10 cellular contexts compared by ENCODE assay signal in the genomic region with DNA sequence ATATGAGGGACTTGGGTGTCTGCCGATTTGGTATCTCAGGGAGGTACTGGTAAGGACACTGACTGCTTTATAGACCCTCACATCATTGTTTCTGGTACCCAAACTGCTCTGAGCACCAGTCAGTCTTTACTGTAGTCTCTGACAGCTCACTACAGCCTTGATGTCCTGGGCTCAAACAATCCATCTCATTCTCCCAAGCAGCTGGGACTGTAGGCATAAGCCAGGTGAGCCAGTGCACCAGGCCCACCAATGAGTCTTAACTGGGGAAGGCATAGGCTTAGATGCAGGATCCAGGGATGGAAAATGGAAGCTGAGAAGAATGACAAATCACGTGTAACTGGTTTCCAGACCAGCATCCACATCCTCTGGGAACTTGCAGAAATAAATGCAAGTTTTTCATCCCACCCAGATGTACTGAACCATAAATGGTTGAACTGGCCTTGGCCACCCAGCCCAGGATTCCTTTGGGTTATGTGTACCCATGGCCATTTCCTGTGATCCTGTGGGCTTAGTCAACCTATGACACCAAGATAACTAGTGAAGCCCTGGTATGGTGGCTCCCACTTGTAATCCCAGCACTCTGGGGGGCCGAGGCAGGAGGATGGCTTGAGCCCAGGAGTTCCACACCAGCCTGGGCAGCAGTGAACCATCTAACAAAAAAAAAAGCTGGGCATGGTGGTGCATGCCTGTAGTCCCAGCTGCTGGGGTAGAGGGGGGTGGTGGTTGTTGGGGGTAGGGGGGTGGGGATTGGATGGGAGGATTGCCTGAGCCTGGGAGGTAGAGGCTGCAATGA. TPM values are rescaled to one million over a fixed set of nuclear protein-coding genes. Genes with fewer than 3 reads are reported as not detected.
DNase-seq lines count a peak whose midpoint lies in the region; ATAC-seq, FAIRE-seq and TF ChIP-seq lines count a peak whose summit lies in the region.
"Had no signal": no experiment of that assay in that cellular context is flagged by ENCODE, and none has a peak within 500 bp of the region (broad histone marks: within the 10 kb centered on the region; RNA-seq: fewer than 3 reads in every experiment).

No MANE protein-coding gene starts in this region.

- ATAC-seq in HCT116 (peak; percentile 15; the same call in 1 of the 2 replicates), HepG2 (peak; percentile 9), GM18858 (IDR thresholded peaks at IDR 0.05; ENCODE audit: unreplicated experiment) (no peak), GM18520 (IDR thresholded peaks at IDR 0.05; ENCODE audit: unreplicated experiment) (no peak), HG02678 (IDR thresholded peaks at IDR 0.05; ENCODE audit: unreplicated experiment) (no peak)

- H3K4me3 ChIP-seq in HCT116 (replicated peaks in 1 of 2; ENCODE audit: low read depth in 1 of 2, low read length in 2 of 2) (no peak overlapping the region), HepG2 (replicated peaks in 1 of 3; ENCODE audit: insufficient read depth in 1 of 3, low read depth in 2 of 3, low read length in 3 of 3) (no peak overlapping the region)

- RAD21 ChIA-PET in HCT116 (lab: Charles Lee; ENCODE audit: low non-redundant PET in 1 of 2, low total read pairs in 2 of 2, uncharacterized antibody in 2 of 2, unreplicated experiment in 2 of 2), result no interaction called here

- H3K4me1 ChIP-seq in HCT116 (ENCODE audit: control insufficient read depth in 1 of 2, insufficient read depth in 2 of 2, low read length in 2 of 2) (peaks cover 6 to 57% of the 10 kb centered on the region in 2 experiments), HepG2 (ENCODE audit: insufficient read depth, low read length) (peaks cover 56% of the 10 kb centered on the region)

- H3K79me2 ChIP-seq in HCT116 (ENCODE audit: insufficient read depth, low read length) (peaks cover 44% of the 10 kb centered on the region), HepG2 (ENCODE audit: insufficient read depth, low read length) (peaks cover 29% of the 10 kb centered on the region)

- POLR2A ChIA-PET in HCT116 (lab: Charles Lee), result interaction anchor here (1.4 to 1.5 kb wide), 2 partner anchors 10 to 14 kb away, joined by 4 read pairs; no protein-coding TSS in a partner anchor
- POLR2A ChIA-PET in HepG2 (lab: Yijun Ruan, JAX), result interaction anchor here (0.5 to 2.5 kb wide), 7 partner anchors 9 to 180 kb away, joined by 3 to 9 read pairs (median 4); a partner anchor contains a TSS

- H3K27ac Mint-ChIP-seq in activated T-helper 1 cell treated with anti-CD3 and anti-CD28 coated beads, Interleukin-12 subunit alpha, Interleukin-12 subunit beta, Interleukin-2, Interleukin-4 antibody, amounts not matched to agents 30 ng/mL and 10 ng/mL and 1 ng/mL, durations not matched to agents 14 hours and 24 hours and 36 hours, result no peak overlapping the region

- no peaks in the 10 kb centered on the region for H3K9me2 ChIP-seq in HCT116 (ENCODE audit: insufficient read depth)

- H2AFZ ChIP-seq in HCT116 (ENCODE audit: low read depth, low read length, poor library complexity, severe bottlenecking), result no peak overlapping the region
- no peak overlapping the region for H2AFZ ChIP-seq in HepG2 (ENCODE audit: low read length)

- peak overlapping the region; percentile 33 for H3K4me3 Mint-ChIP-seq in activated T-helper 1 cell treated with anti-CD3 and anti-CD28 coated beads, Interleukin-12 subunit alpha, Interleukin-12 subunit beta, Interleukin-2, Interleukin-4 antibody, amounts not matched to agents 30 ng/mL and 10 ng/mL and 1 ng/mL, durations not matched to agents 14 hours and 24 hours and 36 hours

- BruUV-seq in HCT116 (replicated peaks; lab: Mats Ljungman, UMichigan) (no TSS peak), HepG2 (replicated peaks; lab: Mats Ljungman, UMichigan) (no TSS peak)

- DNase-seq in DMS 273 (lab: John Stamatoyannopoulos, UW; ENCODE audit: unreplicated experiment) (peak; percentile 78), HCT116 (ENCODE audit: low read depth, low spot score) (no peak), HepG2 (ENCODE audit: low spot score) (no peak), COLO668 (lab: John Stamatoyannopoulos, UW; ENCODE audit: unreplicated experiment) (no peak)
- no peak for DNase-seq in activated T-helper 1 cell treated with anti-CD3 and anti-CD28 coated beads, Interleukin-12 subunit alpha, Interleukin-12 subunit beta, Interleukin-2, Interleukin-4 antibody, amounts not matched to agents 30 ng/mL and 10 ng/mL and 1 ng/mL, durations not matched to agents 14 hours and 24 hours and 36 hours (ENCODE audit: low spot score)

- TF ChIP-seq RAD21 in HCT116 (IDR thresholded peaks at IDR 0.05; ENCODE audit: low read depth) (no peak), HepG2 (CRISPR knock-in tag; IDR thresholded peaks at IDR 0.05) (no peak)

- TF ChIP-seq CTCF in HCT116 (IDR thresholded peaks at IDR 0.05 in 2 of 3, conservative IDR thresholded peaks at IDR 0.05 in 1 of 3; ENCODE audit: borderline replicate concordance in 1 of 3, insufficient read depth in 1 of 3, low read depth in 2 of 3, low read length in 2 of 3) (no peak), HepG2 (CRISPR knock-in tag; IDR thresholded peaks at IDR 0.05) (no peak)

- 0 out of 2 replicates have a peak overlapping the region, but pooled peaks have one; percentile 9 for H3K9ac ChIP-seq in HCT116 (ENCODE audit: low read length)
- H3K9ac ChIP-seq in HepG2 (ENCODE audit: insufficient read depth, low read depth, low read length), result no peak overlapping the region

- 91% methylated on average over 3 of the region's 3 CpGs for WGBS in HepG2 (ENCODE audit: low lambda C conversion rate)

- in situ Hi-C loops in HepG2 (cut with HindIII; ENCODE audit: extremely low pct_ligation_motif_present, low pct_unique_long_range_greater_than_20kb), result loop anchor here (10.0 kb wide), 1 partner anchor 241 kb away; a partner anchor contains a TSS

- TF ChIP-seq EP300 in HepG2 (IDR thresholded peaks at IDR 0.05; ENCODE audit: low read depth in 2 of 2, low read length in 2 of 2), result no peak
- no peak for TF ChIP-seq EP300 in HepG2 (CRISPR knock-in tag; IDR thresholded peaks at IDR 0.05; ENCODE audit: borderline replicate concordance)

- H4K20me1 ChIP-seq in HCT116 (ENCODE audit: insufficient read depth) (peaks cover 21% of the 10 kb centered on the region; the same call in 1 of the 2 replicates), HepG2 (ENCODE audit: insufficient read depth, low read length) (peaks cover 44% of the 10 kb centered on the region)

- no peak for TF ChIP-seq POLR2A in HCT116 (IDR thresholded peaks at IDR 0.05; ENCODE audit: borderline replicate concordance, extremely low read depth, insufficient read depth, insufficient read length)
- TF ChIP-seq POLR2A in HepG2 (IDR thresholded peaks at IDR 0.05; ENCODE audit: insufficient read depth in 1 of 2, low read depth in 2 of 2, low read length in 2 of 2), result peak in 1 of 2 experiments; percentile 75

- H3K9me3 Mint-ChIP-seq in activated T-helper 1 cell treated with anti-CD3 and anti-CD28 coated beads, Interleukin-12 subunit alpha, Interleukin-12 subunit beta, Interleukin-2, Interleukin-4 antibody, amounts not matched to agents 30 ng/mL and 10 ng/mL and 1 ng/mL, durations not matched to agents 14 hours and 24 hours and 36 hours, result no peaks in the 10 kb centered on the region

- H3K36me3 Mint-ChIP-seq in activated T-helper 1 cell treated with anti-CD3 and anti-CD28 coated beads, Interleukin-12 subunit alpha, Interleukin-12 subunit beta, Interleukin-2, Interleukin-4 antibody, amounts not matched to agents 30 ng/mL and 10 ng/mL and 1 ng/mL, durations not matched to agents 14 hours and 24 hours and 36 hours (ENCODE audit: low read depth), result peaks cover 70% of the 10 kb centered on the region

- no peaks in the 10 kb centered on the region for H3K9me3 ChIP-seq in HCT116 (ENCODE audit: control insufficient read depth in 1 of 2, insufficient read depth in 1 of 2, low read depth in 1 of 2, low read length in 2 of 2)
- H3K9me3 ChIP-seq in HepG2 (ENCODE audit: low read length), result no peaks in the 10 kb centered on the region

- peaks cover 52% of the 10 kb centered on the region for H3K4me1 Mint-ChIP-seq in activated T-helper 1 cell treated with anti-CD3 and anti-CD28 coated beads, Interleukin-12 subunit alpha, Interleukin-12 subunit beta, Interleukin-2, Interleukin-4 antibody, amounts not matched to agents 30 ng/mL and 10 ng/mL and 1 ng/mL, durations not matched to agents 14 hours and 24 hours and 36 hours (ENCODE audit: low read depth)

- intact Hi-C loops in HCT116 (cut with micrococcal nuclease), result no loop called here
- intact Hi-C loops in activated T-helper 1 cell treated with anti-CD3 and anti-CD28 coated beads, Interleukin-12 subunit alpha, Interleukin-12 subunit beta, Interleukin-2, Interleukin-4 antibody, amounts not matched to agents 30 ng/mL and 10 ng/mL and 1 ng/mL, durations not matched to agents 14 hours and 24 hours and 36 hours (cut with micrococcal nuclease), result loop anchor here (1.0 kb wide), 1 partner anchor 9 kb away; no protein-coding TSS in a partner anchor
- intact Hi-C loops in HepG2 (cut with micrococcal nuclease; ENCODE audit: unreplicated experiment), result no loop called here

- FAIRE-seq in HepG2 (lab: Jason Lieb, UNC), result peak; percentile 59
- FAIRE-seq: islet of Langerhans, TTC549 had no signal

- H3K4me2 ChIP-seq in HCT116 (ENCODE audit: low read length) (no peak overlapping the region), HepG2 (ENCODE audit: low read depth, low read length) (no peak overlapping the region)

- no peaks in the 10 kb centered on the region for H3K27me3 Mint-ChIP-seq in activated T-helper 1 cell treated with anti-CD3 and anti-CD28 coated beads, Interleukin-12 subunit alpha, Interleukin-12 subunit beta, Interleukin-2, Interleukin-4 antibody, amounts not matched to agents 30 ng/mL and 10 ng/mL and 1 ng/mL, durations not matched to agents 14 hours and 24 hours and 36 hours (ENCODE audit: insufficient read depth)

- CTCF ChIA-PET in HCT116 (lab: Charles Lee) (interaction anchor here (1.6 to 2.5 kb wide), 2 partner anchors 47 to 362 kb away, joined by 8 to 11 read pairs; no protein-coding TSS in a partner anchor), HepG2 (lab: Yijun Ruan, JAX; ENCODE audit: low intra/inter-chr PET ratio, low total read pairs) (interaction anchor here (1.3 kb wide), 1 partner anchor 43 kb away, joined by 3 read pairs; no protein-coding TSS in a partner anchor)

- peaks cover 28 to 47% of the 10 kb centered on the region in 2 experiments for H3K36me3 ChIP-seq in HCT116 (ENCODE audit: control insufficient read depth in 1 of 2, insufficient read depth in 2 of 2, low read length in 2 of 2)
- peaks cover 27 to 64% of the 10 kb centered on the region in 2 experiments for H3K36me3 ChIP-seq in HepG2 (replicated peaks in 1 of 2; ENCODE audit: control insufficient read depth in 1 of 2, insufficient read depth in 2 of 2, low read length in 2 of 2)

- H3K27ac ChIP-seq in HCT116 (ENCODE audit: low read depth, low read length), result peak overlapping the region; percentile 3; the same call in 1 of the 2 replicates
- peak overlapping the region; percentile 2 for H3K27ac ChIP-seq in HepG2 (ENCODE audit: extremely low read length, insufficient read depth, low read length)

- H3K27me3 ChIP-seq in HCT116 (ENCODE audit: insufficient read depth, low read length) (no peaks in the 10 kb centered on the region), HepG2 (ENCODE audit: control insufficient read depth in 1 of 2, insufficient read depth in 2 of 2, low read length in 2 of 2) (no peaks in the 10 kb centered on the region; a peak in 1 of 5 replicates)

RNA-seq across cellular contexts. Expression of a gene that starts 5.8 kb away (rescaled TPM):
- total RNA-seq in HCT116 (2021; ENCODE audit: unreplicated experiment), result 886 TPM
- 716 and 796 TPM in 2 replicates for polyA plus RNA-seq in HCT116 (2012)
- 1,001 and 1,002 TPM in 2 replicates for total RNA-seq in activated T-helper 1 cell treated with anti-CD3 and anti-CD28 coated beads, Interleukin-12 subunit alpha, Interleukin-12 subunit beta, Interleukin-2, Interleukin-4 antibody, amounts not matched to agents 30 ng/mL and 10 ng/mL and 1 ng/mL, durations not matched to agents 14 hours and 24 hours and 36 hours
- 911 and 1,275 TPM in 2 replicates for total RNA-seq in HepG2 (2016; rRNA removed; fragmentation: Illumina TruSeq; extraction: Trizol)
- 241 and 250 TPM in 2 replicates for total RNA-seq in HepG2 (2016; cell fraction: cytosol; rRNA removed; fragmentation: Illumina TruSeq; extraction: Trizol; ENCODE audit: low read depth)
- 892 and 1,275 TPM in 2 replicates for total RNA-seq in HepG2 (2016; cell fraction: insoluble cytoplasmic fraction; rRNA removed; fragmentation: Illumina TruSeq; extraction: Trizol)
- total RNA-seq in HepG2 (2016; cell fraction: membrane; rRNA removed; fragmentation: Illumina TruSeq; extraction: Trizol), result 542 and 545 TPM in 2 replicates
- total RNA-seq in HepG2 (2016; cell fraction: nucleus; rRNA removed; fragmentation: Illumina TruSeq; extraction: Trizol), result 386 and 402 TPM in 2 replicates
- 980 and 1,163 TPM in 2 replicates for polyA plus RNA-seq in HepG2 (2011; rRNA removed)
- 853 and 1,099 TPM in 2 replicates for polyA plus RNA-seq in HepG2 (2011; cell fraction: cytosol; rRNA removed)
- polyA plus RNA-seq in HepG2 (2011; cell fraction: nucleus; rRNA removed), result 241 and 246 TPM in 2 replicates
- polyA plus RNA-seq in HepG2 (2012), result 478 and 597 TPM in 2 replicates
- polyA plus RNA-seq in HepG2 (2016; cell fraction: cytosol; fragmentation: Illumina TruSeq; extraction: Trizol; ENCODE audit: low read depth), result 300 and 321 TPM in 2 replicates
- polyA plus RNA-seq in HepG2 (2016; cell fraction: insoluble cytoplasmic fraction; fragmentation: Illumina TruSeq; extraction: Trizol; ENCODE audit: low read depth), result 2,019 and 2,085 TPM in 2 replicates
- 586 and 657 TPM in 2 replicates for polyA plus RNA-seq in HepG2 (2016; cell fraction: membrane; fragmentation: Illumina TruSeq; extraction: Trizol; ENCODE audit: low read depth)
- 686 and 716 TPM in 2 replicates for polyA plus RNA-seq in HepG2 (2016; cell fraction: nucleus; fragmentation: Illumina TruSeq; extraction: Trizol; ENCODE audit: insufficient read depth, low read depth)
- polyA minus RNA-seq in HepG2 (2011; rRNA and poly(A)+ RNA removed; ENCODE audit: low replicate concordance), result 1,833 and 2,373 TPM in 2 replicates
- 412 and 479 TPM in 2 replicates for polyA minus RNA-seq in HepG2 (2011; cell fraction: cytosol; rRNA and poly(A)+ RNA removed)
- polyA minus RNA-seq in HepG2 (2011; cell fraction: nucleus; rRNA and poly(A)+ RNA removed), result 105 and 134 TPM in 2 replicates

RNA-seq across cellular contexts. Expression of a gene that starts 8.8 kb away (rescaled TPM):
- 75.8 TPM for total RNA-seq in HCT116 (2021; ENCODE audit: unreplicated experiment)
- polyA plus RNA-seq in HCT116 (2012), result 55.7 and 59.3 TPM in 2 replicates
- total RNA-seq in activated T-helper 1 cell treated with anti-CD3 and anti-CD28 coated beads, Interleukin-12 subunit alpha, Interleukin-12 subunit beta, Interleukin-2, Interleukin-4 antibody, amounts not matched to agents 30 ng/mL and 10 ng/mL and 1 ng/mL, durations not matched to agents 14 hours and 24 hours and 36 hours, result 93.7 and 95.7 TPM in 2 replicates
- 8.4 and 20.5 TPM in 2 replicates for total RNA-seq in HepG2 (2016; rRNA removed; fragmentation: Illumina TruSeq; extraction: Trizol)
- 2.6 TPM in 2 replicates for total RNA-seq in HepG2 (2016; cell fraction: cytosol; rRNA removed; fragmentation: Illumina TruSeq; extraction: Trizol; ENCODE audit: low read depth)
- 9.0 and 18.7 TPM in 2 replicates for total RNA-seq in HepG2 (2016; cell fraction: insoluble cytoplasmic fraction; rRNA removed; fragmentation: Illumina TruSeq; extraction: Trizol)
- total RNA-seq in HepG2 (2016; cell fraction: membrane; rRNA removed; fragmentation: Illumina TruSeq; extraction: Trizol), result 7.6 TPM in 2 replicates
- total RNA-seq in HepG2 (2016; cell fraction: nucleus; rRNA removed; fragmentation: Illumina TruSeq; extraction: Trizol), result 18.3 and 20.9 TPM in 2 replicates
- polyA plus RNA-seq in HepG2 (2011; rRNA removed), result 11.7 and 14.0 TPM in 2 replicates
- polyA plus RNA-seq in HepG2 (2011; cell fraction: cytosol; rRNA removed), result 4.5 and 6.7 TPM in 2 replicates
- 39.8 and 42.9 TPM in 2 replicates for polyA plus RNA-seq in HepG2 (2011; cell fraction: nucleus; rRNA removed)
- 14.2 and 21.0 TPM in 2 replicates for polyA plus RNA-seq in HepG2 (2012)
- polyA plus RNA-seq in HepG2 (2016; cell fraction: cytosol; fragmentation: Illumina TruSeq; extraction: Trizol; ENCODE audit: low read depth), result 1.2 and 1.3 TPM in 2 replicates
- polyA plus RNA-seq in HepG2 (2016; cell fraction: insoluble cytoplasmic fraction; fragmentation: Illumina TruSeq; extraction: Trizol; ENCODE audit: low read depth), result 13.9 and 27.7 TPM in 2 replicates
- 2.2 and 3.4 TPM in 2 replicates for polyA plus RNA-seq in HepG2 (2016; cell fraction: membrane; fragmentation: Illumina TruSeq; extraction: Trizol; ENCODE audit: low read depth)
- 66.8 and 94.4 TPM in 2 replicates for polyA plus RNA-seq in HepG2 (2016; cell fraction: nucleus; fragmentation: Illumina TruSeq; extraction: Trizol; ENCODE audit: insufficient read depth, low read depth)
- 16.6 and 29.4 TPM in 2 replicates for polyA minus RNA-seq in HepG2 (2011; rRNA and poly(A)+ RNA removed; ENCODE audit: low replicate concordance)
- 8.0 and 10.3 TPM in 2 replicates for polyA minus RNA-seq in HepG2 (2011; cell fraction: cytosol; rRNA and poly(A)+ RNA removed)
- polyA minus RNA-seq in HepG2 (2011; cell fraction: nucleus; rRNA and poly(A)+ RNA removed), result 7.6 and 9.1 TPM in 2 replicates

RNA-seq across cellular contexts. Expression of a gene that starts 16.6 kb away (rescaled TPM):
- total RNA-seq in HCT116 (2021; ENCODE audit: unreplicated experiment) (117 TPM), HepG2 (2016; rRNA removed; fragmentation: Illumina TruSeq; extraction: Trizol) (77.8 and 82.3 TPM in 2 replicates)
- polyA plus RNA-seq in HCT116 (2012), result 124 and 132 TPM in 2 replicates
- total RNA-seq in activated T-helper 1 cell treated with anti-CD3 and anti-CD28 coated beads, Interleukin-12 subunit alpha, Interleukin-12 subunit beta, Interleukin-2, Interleukin-4 antibody, amounts not matched to agents 30 ng/mL and 10 ng/mL and 1 ng/mL, durations not matched to agents 14 hours and 24 hours and 36 hours, result 252 and 262 TPM in 2 replicates
- total RNA-seq in HepG2 (2016; cell fraction: cytosol; rRNA removed; fragmentation: Illumina TruSeq; extraction: Trizol; ENCODE audit: low read depth), result 113 and 115 TPM in 2 replicates
- 72.3 and 79.6 TPM in 2 replicates for total RNA-seq in HepG2 (2016; cell fraction: insoluble cytoplasmic fraction; rRNA removed; fragmentation: Illumina TruSeq; extraction: Trizol)
- 145 and 152 TPM in 2 replicates for total RNA-seq in HepG2 (2016; cell fraction: membrane; rRNA removed; fragmentation: Illumina TruSeq; extraction: Trizol)
- total RNA-seq in HepG2 (2016; cell fraction: nucleus; rRNA removed; fragmentation: Illumina TruSeq; extraction: Trizol), result 43.2 and 49.0 TPM in 2 replicates
- 130 and 150 TPM in 2 replicates for polyA plus RNA-seq in HepG2 (2011; rRNA removed)
- 126 and 128 TPM in 2 replicates for polyA plus RNA-seq in HepG2 (2011; cell fraction: cytosol; rRNA removed)
- 139 and 173 TPM in 2 replicates for polyA plus RNA-seq in HepG2 (2011; cell fraction: nucleus; rRNA removed)
- 119 and 142 TPM in 2 replicates for polyA plus RNA-seq in HepG2 (2012)
- 217 and 220 TPM in 2 replicates for polyA plus RNA-seq in HepG2 (2016; cell fraction: cytosol; fragmentation: Illumina TruSeq; extraction: Trizol; ENCODE audit: low read depth)
- polyA plus RNA-seq in HepG2 (2016; cell fraction: insoluble cytoplasmic fraction; fragmentation: Illumina TruSeq; extraction: Trizol; ENCODE audit: low read depth), result 116 and 125 TPM in 2 replicates
- polyA plus RNA-seq in HepG2 (2016; cell fraction: membrane; fragmentation: Illumina TruSeq; extraction: Trizol; ENCODE audit: low read depth), result 219 and 220 TPM in 2 replicates
- 146 and 154 TPM in 2 replicates for polyA plus RNA-seq in HepG2 (2016; cell fraction: nucleus; fragmentation: Illumina TruSeq; extraction: Trizol; ENCODE audit: insufficient read depth, low read depth)
- polyA minus RNA-seq in HepG2 (2011; rRNA and poly(A)+ RNA removed; ENCODE audit: low replicate concordance), result 102 and 133 TPM in 2 replicates
- 49.8 and 51.9 TPM in 2 replicates for polyA minus RNA-seq in HepG2 (2011; cell fraction: cytosol; rRNA and poly(A)+ RNA removed)
- polyA minus RNA-seq in HepG2 (2011; cell fraction: nucleus; rRNA and poly(A)+ RNA removed), result 34.5 and 57.3 TPM in 2 replicates

RNA-seq across cellular contexts. Expression of a gene that starts 18.4 kb away (rescaled TPM):
- 952 TPM for total RNA-seq in HCT116 (2021; ENCODE audit: unreplicated experiment)
- polyA plus RNA-seq in HCT116 (2012), result 1,025 and 1,062 TPM in 2 replicates
- total RNA-seq in activated T-helper 1 cell treated with anti-CD3 and anti-CD28 coated beads, Interleukin-12 subunit alpha, Interleukin-12 subunit beta, Interleukin-2, Interleukin-4 antibody, amounts not matched to agents 30 ng/mL and 10 ng/mL and 1 ng/mL, durations not matched to agents 14 hours and 24 hours and 36 hours, result 578 and 603 TPM in 2 replicates
- 28.7 and 51.1 TPM in 2 replicates for total RNA-seq in HepG2 (2016; rRNA removed; fragmentation: Illumina TruSeq; extraction: Trizol)
- 83.5 and 89.8 TPM in 2 replicates for total RNA-seq in HepG2 (2016; cell fraction: cytosol; rRNA removed; fragmentation: Illumina TruSeq; extraction: Trizol; ENCODE audit: low read depth)
- 25.7 and 52.1 TPM in 2 replicates for total RNA-seq in HepG2 (2016; cell fraction: insoluble cytoplasmic fraction; rRNA removed; fragmentation: Illumina TruSeq; extraction: Trizol)
- total RNA-seq in HepG2 (2016; cell fraction: membrane; rRNA removed; fragmentation: Illumina TruSeq; extraction: Trizol), result 91.3 and 101 TPM in 2 replicates
- total RNA-seq in HepG2 (2016; cell fraction: nucleus; rRNA removed; fragmentation: Illumina TruSeq; extraction: Trizol), result 33.1 and 34.2 TPM in 2 replicates
- polyA plus RNA-seq in HepG2 (2011; rRNA removed), result 131 and 151 TPM in 2 replicates
- 117 TPM in 2 replicates for polyA plus RNA-seq in HepG2 (2011; cell fraction: cytosol; rRNA removed)
- 111 and 130 TPM in 2 replicates for polyA plus RNA-seq in HepG2 (2011; cell fraction: nucleus; rRNA removed)
- 130 and 313 TPM in 2 replicates for polyA plus RNA-seq in HepG2 (2012)
- 21.8 and 24.4 TPM in 2 replicates for polyA plus RNA-seq in HepG2 (2016; cell fraction: cytosol; fragmentation: Illumina TruSeq; extraction: Trizol; ENCODE audit: low read depth)
- polyA plus RNA-seq in HepG2 (2016; cell fraction: insoluble cytoplasmic fraction; fragmentation: Illumina TruSeq; extraction: Trizol; ENCODE audit: low read depth), result 28.6 and 30.4 TPM in 2 replicates
- 23.7 and 25.1 TPM in 2 replicates for polyA plus RNA-seq in HepG2 (2016; cell fraction: membrane; fragmentation: Illumina TruSeq; extraction: Trizol; ENCODE audit: low read depth)
- polyA plus RNA-seq in HepG2 (2016; cell fraction: nucleus; fragmentation: Illumina TruSeq; extraction: Trizol; ENCODE audit: insufficient read depth, low read depth), result 72.1 and 79.6 TPM in 2 replicates
- polyA minus RNA-seq in HepG2 (2011; rRNA and poly(A)+ RNA removed; ENCODE audit: low replicate concordance), result 19.0 and 307 TPM in 2 replicates
- 213 and 378 TPM in 2 replicates for polyA minus RNA-seq in HepG2 (2011; cell fraction: cytosol; rRNA and poly(A)+ RNA removed)
- polyA minus RNA-seq in HepG2 (2011; cell fraction: nucleus; rRNA and poly(A)+ RNA removed), result 95.2 and 99.7 TPM in 2 replicates

RNA-seq across cellular contexts. Expression of a gene that starts 35.1 kb away (rescaled TPM):
- total RNA-seq in HCT116 (2021; ENCODE audit: unreplicated experiment) (13.6 TPM), HepG2 (2016; rRNA removed; fragmentation: Illumina TruSeq; extraction: Trizol) (7.4 and 16.0 TPM in 2 replicates)
- 13.3 and 18.6 TPM in 2 replicates for polyA plus RNA-seq in HCT116 (2012)
- total RNA-seq in activated T-helper 1 cell treated with anti-CD3 and anti-CD28 coated beads, Interleukin-12 subunit alpha, Interleukin-12 subunit beta, Interleukin-2, Interleukin-4 antibody, amounts not matched to agents 30 ng/mL and 10 ng/mL and 1 ng/mL, durations not matched to agents 14 hours and 24 hours and 36 hours, result 15.5 and 15.9 TPM in 2 replicates
- 6.4 and 6.8 TPM in 2 replicates for total RNA-seq in HepG2 (2016; cell fraction: cytosol; rRNA removed; fragmentation: Illumina TruSeq; extraction: Trizol; ENCODE audit: low read depth)
- 7.0 and 15.7 TPM in 2 replicates for total RNA-seq in HepG2 (2016; cell fraction: insoluble cytoplasmic fraction; rRNA removed; fragmentation: Illumina TruSeq; extraction: Trizol)
- total RNA-seq in HepG2 (2016; cell fraction: membrane; rRNA removed; fragmentation: Illumina TruSeq; extraction: Trizol), result 11.0 and 11.6 TPM in 2 replicates
- 13.6 and 15.9 TPM in 2 replicates for total RNA-seq in HepG2 (2016; cell fraction: nucleus; rRNA removed; fragmentation: Illumina TruSeq; extraction: Trizol)
- polyA plus RNA-seq in HepG2 (2011; rRNA removed), result 12.5 TPM in 2 replicates
- polyA plus RNA-seq in HepG2 (2011; cell fraction: cytosol; rRNA removed), result 10.6 and 14.5 TPM in 2 replicates
- 11.7 and 12.5 TPM in 2 replicates for polyA plus RNA-seq in HepG2 (2011; cell fraction: nucleus; rRNA removed)
- 11.9 and 19.8 TPM in 2 replicates for polyA plus RNA-seq in HepG2 (2012)
- 16.1 and 17.3 TPM in 2 replicates for polyA plus RNA-seq in HepG2 (2016; cell fraction: cytosol; fragmentation: Illumina TruSeq; extraction: Trizol; ENCODE audit: low read depth)
- 19.1 and 23.6 TPM in 2 replicates for polyA plus RNA-seq in HepG2 (2016; cell fraction: insoluble cytoplasmic fraction; fragmentation: Illumina TruSeq; extraction: Trizol; ENCODE audit: low read depth)
- polyA plus RNA-seq in HepG2 (2016; cell fraction: membrane; fragmentation: Illumina TruSeq; extraction: Trizol; ENCODE audit: low read depth), result 27.9 and 29.1 TPM in 2 replicates
- 46.7 and 53.9 TPM in 2 replicates for polyA plus RNA-seq in HepG2 (2016; cell fraction: nucleus; fragmentation: Illumina TruSeq; extraction: Trizol; ENCODE audit: insufficient read depth, low read depth)
- polyA minus RNA-seq in HepG2 (2011; rRNA and poly(A)+ RNA removed; ENCODE audit: low replicate concordance), result 28.0 and 30.7 TPM in 2 replicates
- polyA minus RNA-seq in HepG2 (2011; cell fraction: cytosol; rRNA and poly(A)+ RNA removed), result 9.8 and 11.5 TPM in 2 replicates
- polyA minus RNA-seq in HepG2 (2011; cell fraction: nucleus; rRNA and poly(A)+ RNA removed), result 3.3 and 4.5 TPM in 2 replicates

Comparison
In these comparisons a context has a peak if more than half of its experiments do, and no peak if none do; other contexts are left out.
1. ATAC-seq: peak in HCT116 (single experiment) and HepG2 (single experiment); none in GM18858 (single experiment), GM18520 (single experiment) and HG02678 (single experiment).